Comparison of ENCODE assay signal across 23 cellular contexts in the genomic region with DNA sequence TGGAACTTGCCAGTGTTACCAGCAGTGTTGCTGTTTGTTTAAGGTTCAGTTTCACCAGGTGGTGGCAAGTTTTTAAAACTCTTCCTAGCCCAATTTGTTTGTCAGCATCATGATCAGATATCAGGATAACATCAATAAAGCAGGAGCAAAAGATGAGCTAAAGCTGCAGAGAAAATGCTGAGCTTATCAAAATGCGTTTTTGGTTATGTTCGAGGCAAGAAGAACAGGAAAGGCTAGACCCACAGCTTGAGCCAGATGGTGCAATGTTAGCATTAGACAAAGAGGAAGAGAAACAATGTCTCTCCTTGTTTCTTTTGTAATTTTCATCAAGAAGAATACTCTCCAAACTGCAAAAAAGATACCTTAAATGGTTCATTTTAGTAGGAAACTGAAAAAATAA.
"Had no signal": no experiment of that assay in that cellular context is flagged by ENCODE, and none has a peak within 500 bp of the region (broad histone marks: within the 10 kb centered on the region; RNA-seq: fewer than 3 reads in every experiment).

No MANE protein-coding gene starts in this region.

- H3K9me3 Mint-ChIP-seq: activated CD4-positive, alpha-beta T cell treated with anti-CD3 and anti-CD28 coated beads, Interleukin-2, amount 10 ng/mL, durations not matched to agents 24 days and 14 days; activated CD8-positive, alpha-beta T cell treated with anti-CD3 and anti-CD28 coated beads for 36 hours; activated naive CD8-positive, alpha-beta T cell treated with anti-CD3 and anti-CD28 coated beads, Interleukin-2, amount 10 ng/mL, durations not matched to agents 7 days and 5 days; activated T-cell treated with anti-CD3 and anti-CD28 coated beads, Interleukin-2, amount 50 U/mL, for 24 hours; activated T-helper 2 cell treated with anti-CD3 and anti-CD28 coated beads, Interferon-gamma antibody, Interleukin-2, Interleukin-4, amounts not matched to agents 10 μg/mL and 5 μg/mL and 100 μg/mL, durations not matched to agents 14 hours and 24 hours and 36 hours had no signal

- ATAC-seq: activated CD8-positive, alpha-beta T cell treated with anti-CD3 and anti-CD28 coated beads for 36 hours; effector memory CD8-positive, alpha-beta T cell; naive thymus-derived CD8-positive, alpha-beta T cell; sciatic nerve; stimulated activated effector memory CD8-positive, alpha-beta T cell treated with anti-CD3 and anti-CD28 coated beads, Interleukin-12 subunit alpha, Interleukin-12 subunit beta, amount 100 ng/mL, for 72 hours had no signal

- DNase-seq: activated CD4-positive, alpha-beta T cell treated with anti-CD3 and anti-CD28 coated beads, Interleukin-2, amount 10 ng/mL, durations not matched to agents 24 days and 14 days; activated CD8-positive, alpha-beta T cell treated with anti-CD3 and anti-CD28 coated beads for 36 hours; activated naive CD4-positive, alpha-beta T cell treated with Interleukin-2 at 50 U/mL for 16 hours; activated naive CD8-positive, alpha-beta T cell treated with anti-CD3 and anti-CD28 coated beads, Interleukin-2, amount 10 ng/mL, durations not matched to agents 7 days and 5 days; activated T-cell treated with anti-CD3 and anti-CD28 coated beads, Interleukin-2, amount 50 U/mL, for 24 hours; amygdala; dermis blood vessel endothelial cell; effector memory CD8-positive, alpha-beta T cell; foreskin fibroblast; kidney; mesendoderm; naive thymus-derived CD8-positive, alpha-beta T cell; ovary; stimulated activated CD4-positive, alpha-beta T cell treated with anti-CD3 and anti-CD28 coated beads, Interleukin-4, amount 100 ng/mL, for 24 hours; T-helper 9 cell; upper lobe of left lung had no signal

- H3K27ac ChIP-seq: cardiac muscle cell, epithelial cell of prostate, ovary, thoracic aorta, upper lobe of left lung had no signal

- H3K9me3 ChIP-seq: ovary, thoracic aorta, upper lobe of left lung had no signal

- H3K4me3 Mint-ChIP-seq: activated CD4-positive, alpha-beta T cell treated with anti-CD3 and anti-CD28 coated beads, Interleukin-2, amount 10 ng/mL, durations not matched to agents 24 days and 14 days; activated CD8-positive, alpha-beta T cell treated with anti-CD3 and anti-CD28 coated beads for 36 hours; activated naive CD8-positive, alpha-beta T cell treated with anti-CD3 and anti-CD28 coated beads, Interleukin-2, amount 10 ng/mL, durations not matched to agents 7 days and 5 days; activated T-cell treated with anti-CD3 and anti-CD28 coated beads, Interleukin-2, amount 50 U/mL, for 24 hours; effector memory CD8-positive, alpha-beta T cell; naive thymus-derived CD8-positive, alpha-beta T cell; stimulated activated effector memory CD8-positive, alpha-beta T cell treated with anti-CD3 and anti-CD28 coated beads, Interleukin-12 subunit alpha, Interleukin-12 subunit beta, amount 100 ng/mL, for 72 hours had no signal

- FAIRE-seq: kidney had no signal

- H3K27me3 Mint-ChIP-seq: activated CD4-positive, alpha-beta T cell treated with anti-CD3 and anti-CD28 coated beads, Interleukin-2, amount 10 ng/mL, durations not matched to agents 24 days and 14 days; activated CD8-positive, alpha-beta T cell treated with anti-CD3 and anti-CD28 coated beads for 36 hours; activated naive CD8-positive, alpha-beta T cell treated with anti-CD3 and anti-CD28 coated beads, Interleukin-2, amount 10 ng/mL, durations not matched to agents 7 days and 5 days; activated T-cell treated with anti-CD3 and anti-CD28 coated beads, Interleukin-2, amount 50 U/mL, for 24 hours; effector memory CD8-positive, alpha-beta T cell; naive thymus-derived CD8-positive, alpha-beta T cell had no signal

- H3K4me1 ChIP-seq: upper lobe of left lung had no signal

- H3K4me1 Mint-ChIP-seq: activated CD4-positive, alpha-beta T cell treated with anti-CD3 and anti-CD28 coated beads, Interleukin-2, amount 10 ng/mL, durations not matched to agents 24 days and 14 days; activated naive CD8-positive, alpha-beta T cell treated with anti-CD3 and anti-CD28 coated beads, Interleukin-2, amount 10 ng/mL, durations not matched to agents 7 days and 5 days; stimulated activated effector memory CD8-positive, alpha-beta T cell treated with anti-CD3 and anti-CD28 coated beads, Interleukin-12 subunit alpha, Interleukin-12 subunit beta, amount 100 ng/mL, for 72 hours had no signal

- H3K4me2 ChIP-seq: smooth muscle cell had no signal

- H3K36me3 ChIP-seq: cardiac muscle cell, ovary, thoracic aorta, upper lobe of left lung had no signal

- H3K27me3 ChIP-seq: cardiac muscle cell, ovary, upper lobe of left lung had no signal

- H3K27ac Mint-ChIP-seq: activated CD4-positive, alpha-beta T cell treated with anti-CD3 and anti-CD28 coated beads, Interleukin-2, amount 10 ng/mL, durations not matched to agents 24 days and 14 days; activated CD8-positive, alpha-beta T cell treated with anti-CD3 and anti-CD28 coated beads for 36 hours; activated naive CD8-positive, alpha-beta T cell treated with anti-CD3 and anti-CD28 coated beads, Interleukin-2, amount 10 ng/mL, durations not matched to agents 7 days and 5 days; activated T-cell treated with anti-CD3 and anti-CD28 coated beads, Interleukin-2, amount 50 U/mL, for 24 hours; activated T-helper 2 cell treated with anti-CD3 and anti-CD28 coated beads, Interferon-gamma antibody, Interleukin-2, Interleukin-4, amounts not matched to agents 10 μg/mL and 5 μg/mL and 100 μg/mL, durations not matched to agents 14 hours and 24 hours and 36 hours; effector memory CD8-positive, alpha-beta T cell; naive thymus-derived CD8-positive, alpha-beta T cell; stimulated activated effector memory CD8-positive, alpha-beta T cell treated with anti-CD3 and anti-CD28 coated beads, Interleukin-12 subunit alpha, Interleukin-12 subunit beta, amount 100 ng/mL, for 72 hours had no signal

- H3K4me3 ChIP-seq: cardiac muscle cell, ovary, smooth muscle cell, thoracic aorta, upper lobe of left lung had no signal
